ENCODE assay signal across 8 cellular contexts in genomic region chr15:67863442-67863987, GRCh38. TPM values are rescaled to one million over a fixed set of nuclear protein-coding genes. Genes with fewer than 3 reads are reported as not detected.
DNase-seq lines count a peak whose midpoint lies in the region; ATAC-seq and TF ChIP-seq lines count a peak whose summit lies in the region.

No MANE protein-coding gene starts in this region.

- H3K4me3 Mint-ChIP-seq in activated CD4-positive, alpha-beta T cell treated with anti-CD3 and anti-CD28 coated beads, Interleukin-2, amount 10 ng/mL, durations not matched to agents 7 days and 5 days: peak overlapping the region; percentile 40

- peak; percentile 75 for ATAC-seq in GM18868 (IDR thresholded peaks at IDR 0.05; ENCODE audit: unreplicated experiment)
- ATAC-seq in HG03354 (IDR thresholded peaks at IDR 0.05; ENCODE audit: poor library complexity, severe bottlenecking, unreplicated experiment): peak; percentile 80

- peak in 1 of 3 donors; percentile 87 for TF ChIP-seq CTCF in lower leg skin (IDR thresholded peaks at IDR 0.05)

- H3K9me3 Mint-ChIP-seq in activated CD4-positive, alpha-beta T cell treated with anti-CD3 and anti-CD28 coated beads, Interleukin-2, amount 10 ng/mL, durations not matched to agents 7 days and 5 days: no peaks in the 10 kb centered on the region

- intact Hi-C loops in lower leg skin (cut with DNase I; ENCODE audit: low total_unique reads): loop anchor here (5.0 kb wide), 1 partner anchor 294 kb away; no protein-coding TSS in a partner anchor

- peaks cover 3% of the 10 kb centered on the region for H3K4me1 Mint-ChIP-seq in activated CD4-positive, alpha-beta T cell treated with anti-CD3 and anti-CD28 coated beads, Interleukin-2, amount 10 ng/mL, durations not matched to agents 7 days and 5 days

- peak overlapping the region; percentile 4 for H3K4me3 ChIP-seq in lower leg skin (ENCODE audit: low read depth, poor library complexity, severe bottlenecking)

- 3% methylated on average over 32 to 37 of the region's 41 CpGs for WGBS in lower leg skin, 2 donors

- peak; percentile 84 for DNase-seq in AG08396 (ENCODE audit: low spot score)
- DNase-seq in NCI-H510A treated with DMSO at 0.1 percent for 48 hours (lab: John Stamatoyannopoulos, UW): peak; percentile 62
- DNase-seq in activated CD4-positive, alpha-beta T cell treated with anti-CD3 and anti-CD28 coated beads, Interleukin-2, amount 10 ng/mL, durations not matched to agents 7 days and 5 days: peak; percentile 74
- DNase-seq in dermis blood vessel endothelial cell: peak; percentile 76
- DNase-seq in lower leg skin (ENCODE audit: low spot score in 2 of 2): peak; percentile 42 to 94
- peak; percentile 62 to 68 for DNase-seq in stimulated activated CD4-positive, alpha-beta T cell treated with anti-CD3 and anti-CD28 coated beads, Interleukin-4, amount 100 ng/mL, for 48 hours (ENCODE audit: low read depth in 2 of 2)

- POLR2A ChIA-PET in activated CD4-positive, alpha-beta T cell treated with anti-CD3 and anti-CD28 coated beads, Interleukin-2, amount 10 ng/mL, durations not matched to agents 7 days and 5 days (lab: Charles Lee): interaction anchor here (0.6 kb wide), 1 partner anchor 287 kb away, joined by 3 read pairs; no protein-coding TSS in a partner anchor

- no peak overlapping the region for H3K27ac Mint-ChIP-seq in activated CD4-positive, alpha-beta T cell treated with anti-CD3 and anti-CD28 coated beads, Interleukin-2, amount 10 ng/mL, durations not matched to agents 7 days and 5 days

- TF ChIP-seq POLR2A in lower leg skin (IDR thresholded peaks at IDR 0.05): no peak

- H3K36me3 Mint-ChIP-seq in activated CD4-positive, alpha-beta T cell treated with anti-CD3 and anti-CD28 coated beads, Interleukin-2, amount 10 ng/mL, durations not matched to agents 7 days and 5 days (ENCODE audit: low read depth): no peaks in the 10 kb centered on the region

- peaks cover 14% of the 10 kb centered on the region for H3K27me3 Mint-ChIP-seq in activated CD4-positive, alpha-beta T cell treated with anti-CD3 and anti-CD28 coated beads, Interleukin-2, amount 10 ng/mL, durations not matched to agents 7 days and 5 days

- CTCF ChIA-PET in activated CD4-positive, alpha-beta T cell treated with anti-CD3 and anti-CD28 coated beads, Interleukin-2, amount 10 ng/mL, durations not matched to agents 7 days and 5 days (lab: Charles Lee): interaction anchor here (0.6 to 2.2 kb wide), 3 partner anchors 10 to 874 kb away, joined by 3 to 10 read pairs (median 3); no protein-coding TSS in a partner anchor

RNA-seq across cellular contexts. Expression of gene RNU6-1, which starts 23.7 kb away (rescaled TPM):
- not detected for total RNA-seq in activated CD4-positive, alpha-beta T cell treated with anti-CD3 and anti-CD28 coated beads, Interleukin-2, amount 10 ng/mL, durations not matched to agents 7 days and 5 days
- not detected in 2 replicates for total RNA-seq in dermis blood vessel endothelial cell
- total RNA-seq in lower leg skin: not detected

RNA-seq across cellular contexts. Expression of gene SKOR1, which starts 38.2 kb away (rescaled TPM):
- under 1 TPM; 0.29 to 0.30 TPM for total RNA-seq in activated CD4-positive, alpha-beta T cell treated with anti-CD3 and anti-CD28 coated beads, Interleukin-2, amount 10 ng/mL, durations not matched to agents 7 days and 5 days
- total RNA-seq in dermis blood vessel endothelial cell (0.05 TPM in 1 of 2 replicates, not detected in the other), lower leg skin (1 to 10 TPM in 3 of 4 donors, not detected in 1; 1.2 to 2.2 (median 1.5) TPM)

Comparison
In these comparisons a context has a peak if more than half of its experiments do, and no peak if none do; other contexts are left out.
1. Peak in every context shown above with its lines: DNase-seq, ATAC-seq and H3K4me3 ChIP-seq.